ENCODE assay signal across 18 cellular contexts in genomic region chr2:54318810-54319209, GRCh38.
"Had no signal": no experiment of that assay in that cellular context is flagged by ENCODE, and none has a peak within 500 bp of the region (broad histone marks: within the 10 kb centered on the region; RNA-seq: fewer than 3 reads in every experiment).

No MANE protein-coding gene starts in this region.

- DNase-seq: activated CD4-positive, alpha-beta T cell treated with anti-CD3 and anti-CD28 coated beads, Interleukin-2, amount 50 U/mL, for 4 hours; activated effector memory CD4-positive, alpha-beta T cell treated with anti-CD3 and anti-CD28 coated beads, Interleukin-2, amount 50 U/mL, for 16 hours; activated naive CD4-positive, alpha-beta T cell treated with anti-CD3 and anti-CD28 coated beads, Interleukin-2, amount 50 U/mL, for 16 hours; activated T-cell treated with anti-CD3 and anti-CD28 coated beads, Interleukin-2, amount 50 U/mL, for 72 hours; erythroblast; head of caudate nucleus; left lung; naive B cell; right lobe of liver; stimulated activated CD4-positive, alpha-beta T cell treated with anti-CD3 and anti-CD28 coated beads, Interleukin-4, amount 100 ng/mL, for 1 hour; stimulated activated naive CD8-positive, alpha-beta T cell treated with anti-CD3 and anti-CD28 coated beads, Interleukin-15, amount 100 ng/mL, for 72 hours; trophoblast cell had no signal

- ATAC-seq: activated T-cell treated with anti-CD3 and anti-CD28 coated beads, Interleukin-2, amount 50 U/mL, for 72 hours; left lung; right lobe of liver; stimulated activated naive CD8-positive, alpha-beta T cell treated with anti-CD3 and anti-CD28 coated beads, Interleukin-15, amount 100 ng/mL, for 72 hours had no signal

- H3K4me1 ChIP-seq: ascending aorta, left lung, right lobe of liver, suprapubic skin had no signal

- H3K36me3 ChIP-seq: ascending aorta, left lung, right lobe of liver, suprapubic skin had no signal

- H3K4me2 ChIP-seq: smooth muscle cell had no signal

- H3K9me3 ChIP-seq: ascending aorta, left lung, right lobe of liver had no signal

- H3K4me3 ChIP-seq: ascending aorta, coronary artery, left lung, right lobe of liver, smooth muscle cell, suprapubic skin had no signal

- H3K27ac ChIP-seq: ascending aorta, coronary artery, left lung, right lobe of liver, suprapubic skin had no signal

- H3K27me3 ChIP-seq: ascending aorta, left lung, right lobe of liver, suprapubic skin had no signal

- FAIRE-seq: frontal cortex, TTC549 had no signal
